In the genomic region with DNA sequence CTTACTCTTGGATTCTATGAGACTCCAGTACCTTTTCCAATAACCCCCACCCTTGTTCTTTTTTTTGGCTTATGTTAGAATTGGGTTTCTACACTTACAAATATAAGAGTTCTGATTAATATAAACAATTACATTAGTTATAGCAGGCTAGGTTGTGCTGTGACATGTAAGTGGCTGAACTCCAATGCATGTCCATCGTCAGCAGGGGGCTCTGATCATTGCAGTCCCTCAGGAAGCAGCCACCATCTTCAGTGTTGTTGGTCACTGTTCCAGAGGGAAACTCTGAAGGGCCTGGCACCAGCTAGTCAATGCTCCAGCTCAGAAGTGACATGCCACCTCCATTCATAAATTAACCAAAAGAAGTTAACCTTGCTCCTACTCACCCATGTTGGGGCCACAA, we compare ENCODE assay signal across 13 cellular contexts. TPM values are rescaled to one million over a fixed set of nuclear protein-coding genes. Genes with fewer than 3 reads are reported as not detected.
A peak's percentile ranks its signal among the peaks of the same experiment; 100 is the strongest.
DNase-seq lines count a peak whose midpoint lies in the region; ATAC-seq and TF ChIP-seq lines count a peak whose summit lies in the region.
"Had no signal": no experiment of that assay in that cellular context is flagged by ENCODE, and none has a peak within 500 bp of the region (broad histone marks: within the 10 kb centered on the region; RNA-seq: fewer than 3 reads in every experiment).

No MANE protein-coding gene starts in this region.

- H3K27me3 Mint-ChIP-seq in progenitor cell of endocrine pancreas, result no peaks in the 10 kb centered on the region

- H2BK120ac ChIP-seq in IMR-90 (ENCODE audit: low read depth, low read length), result no peak overlapping the region

- no peak overlapping the region for H3K4me3 ChIP-seq in IMR-90 (ENCODE audit: insufficient read depth, low read depth, low read length)
- H3K4me3 ChIP-seq: left lung, tibial nerve had no signal

- peaks cover 2% of the 10 kb centered on the region for H3K36me3 Mint-ChIP-seq in progenitor cell of endocrine pancreas (ENCODE audit: insufficient read depth)

- H3K23ac ChIP-seq in IMR-90 (ENCODE audit: low read depth, low read length), result no peak overlapping the region

- TF ChIP-seq CTCF in IMR-90 (conservative IDR thresholded peaks at IDR 0.05; ENCODE audit: low read depth, low read length) (0 out of 2 replicates have a peak, but pooled peaks have one; percentile 14), progenitor cell of endocrine pancreas (IDR thresholded peaks at IDR 0.05; ENCODE audit: unreplicated experiment) (peak; percentile 44)

- POLR2A ChIA-PET in IMR-90 (lab: Charles Lee; ENCODE audit: unreplicated experiment), result no interaction called here

- H4K5ac ChIP-seq in IMR-90 (ENCODE audit: low read depth, low read length), result no peak overlapping the region

- H3K9me3 ChIP-seq in IMR-90 (ENCODE audit: control insufficient read depth, insufficient read depth, low read length), result no peaks in the 10 kb centered on the region
- H3K9me3 ChIP-seq: left lung, tibial nerve had no signal

- CTCF ChIA-PET in IMR-90 (lab: Yijun Ruan, JAX), result interaction anchor here (0.5 kb wide), 1 partner anchor 34 kb away, joined by 3 read pairs; no protein-coding TSS in a partner anchor

- H2AK9ac ChIP-seq in IMR-90 (replicated peaks; ENCODE audit: low read depth, low read length, poor library complexity), result no peak overlapping the region

- no peak overlapping the region for H4K8ac ChIP-seq in IMR-90 (ENCODE audit: low read depth in 2 of 2, low read length in 2 of 2)

- H2BK15ac ChIP-seq in IMR-90 (ENCODE audit: low read depth, low read length), result no peak overlapping the region

- H3K27ac ChIP-seq in IMR-90 (ENCODE audit: insufficient read depth, low read length), result no peak overlapping the region
- H3K27ac ChIP-seq: epithelial cell of prostate, left lung, tibial nerve had no signal

- H2AFZ ChIP-seq in IMR-90 (replicated peaks; ENCODE audit: low read length, poor library complexity), result no peak overlapping the region

- no peak overlapping the region for H3K27ac Mint-ChIP-seq in progenitor cell of endocrine pancreas
- H3K27ac Mint-ChIP-seq: activated CD4-positive, alpha-beta memory T cell treated with anti-CD3 and anti-CD28 coated beads, Interleukin-2, amount 10 ng/mL, durations not matched to agents 7 days and 5 days had no signal

- H2BK20ac ChIP-seq in IMR-90 (ENCODE audit: low read depth, low read length), result no peak overlapping the region

- no peaks in the 10 kb centered on the region for H3K79me1 ChIP-seq in IMR-90 (ENCODE audit: low read depth in 1 of 2, low read length in 2 of 2)

- no peak for ATAC-seq in IMR-90 (ENCODE audit: low read depth)
- ATAC-seq: left lung had no signal

- H4K91ac ChIP-seq in IMR-90 (ENCODE audit: insufficient read depth, low read depth, low read length), result no peak overlapping the region

- H4K20me1 ChIP-seq in IMR-90 (ENCODE audit: insufficient read depth, low read length), result no peaks in the 10 kb centered on the region

- no peak overlapping the region for H2BK5ac ChIP-seq in IMR-90 (ENCODE audit: low read depth, low read length, poor library complexity, severe bottlenecking)

- H3K9me3 Mint-ChIP-seq in progenitor cell of endocrine pancreas (ENCODE audit: low read depth), result no peaks in the 10 kb centered on the region
- H3K9me3 Mint-ChIP-seq: activated CD4-positive, alpha-beta memory T cell treated with anti-CD3 and anti-CD28 coated beads, Interleukin-2, amount 10 ng/mL, durations not matched to agents 7 days and 5 days had no signal

- H3K27me3 ChIP-seq in IMR-90 (ENCODE audit: control insufficient read depth, insufficient read depth, low read length), result peaks cover 18% of the 10 kb centered on the region
- H3K27me3 ChIP-seq: left lung, tibial nerve had no signal

- H3K4me1 Mint-ChIP-seq in progenitor cell of endocrine pancreas (ENCODE audit: low read depth), result peaks cover 5% of the 10 kb centered on the region

- no peak overlapping the region for H3K4ac ChIP-seq in IMR-90 (ENCODE audit: low read depth, low read length)

- BruUV-seq in IMR-90 (replicated peaks; lab: Mats Ljungman, UMichigan), result no TSS peak

- in situ Hi-C loops in IMR-90 (cut with MboI; ENCODE audit: low sequenced_read_pairs), result no loop called here

- no peak for TF ChIP-seq RAD21 in IMR-90 (IDR thresholded peaks at IDR 0.05; ENCODE audit: low read length)

- no peak overlapping the region for H3K14ac ChIP-seq in IMR-90 (replicated peaks; ENCODE audit: low read depth, low read length)

- dilution Hi-C loops in IMR-90 (cut with HindIII; ENCODE audit: low sequenced_read_pairs, unreplicated experiment), result no loop called here

- no peak overlapping the region for H3K4me2 ChIP-seq in IMR-90 (ENCODE audit: low read depth, low read length)

- intact Hi-C loops in IMR-90 (cut with micrococcal nuclease), result no loop called here

- no peak overlapping the region for H3K18ac ChIP-seq in IMR-90 (ENCODE audit: low read depth, low read length)

- H3K9me1 ChIP-seq in IMR-90 (ENCODE audit: insufficient read depth, low read length), result 0 out of 2 replicates have a peak, but pooled peaks cover 4% of the 10 kb centered on the region

- WGBS in IMR-90 (ENCODE audit: extremely low coverage in 2 of 2, insufficient read length in 1 of 2), 2 experiments, result no CpG with 5 or more reads among the region's 1 CpG

- H3K4me3 Mint-ChIP-seq in progenitor cell of endocrine pancreas (ENCODE audit: low read depth), result no peak overlapping the region
- H3K4me3 Mint-ChIP-seq: activated CD4-positive, alpha-beta memory T cell treated with anti-CD3 and anti-CD28 coated beads, Interleukin-2, amount 10 ng/mL, durations not matched to agents 7 days and 5 days had no signal

- H3K56ac ChIP-seq in IMR-90 (ENCODE audit: extremely low read depth, insufficient read depth, low read length), result no peak overlapping the region

- no peak for TF ChIP-seq POLR2A in IMR-90 (IDR thresholded peaks at IDR 0.05; ENCODE audit: low read depth, low read length)

- DNase-seq in NCI-H82 (lab: John Stamatoyannopoulos, UW), result peak; percentile 32
- no peak for DNase-seq in NCI-H82 treated with DMSO at 0.1 percent for 48 hours (lab: John Stamatoyannopoulos, UW; ENCODE audit: unreplicated experiment)
- no peak for DNase-seq in IMR-90
- DNase-seq in cerebellar cortex (ENCODE audit: low spot score), result peak; percentile 12
- DNase-seq in progenitor cell of endocrine pancreas (ENCODE audit: low spot score, unreplicated experiment), result no peak
- DNase-seq in globus pallidus (ENCODE audit: low spot score), result no peak
- no peak for DNase-seq in GOT3 (lab: John Stamatoyannopoulos, UW)
- DNase-seq in activated CD4-positive, alpha-beta T cell treated with anti-CD3 and anti-CD28 coated beads for 4 hours, result no peak
- DNase-seq: activated CD4-positive, alpha-beta memory T cell treated with anti-CD3 and anti-CD28 coated beads, Interleukin-2, amount 10 ng/mL, durations not matched to agents 7 days and 5 days; left lung; posterior cingulate gyrus had no signal

- no peaks in the 10 kb centered on the region for H3K36me3 ChIP-seq in IMR-90 (ENCODE audit: control insufficient read depth, insufficient read depth, low read length)
- H3K36me3 ChIP-seq: left lung had no signal

- no peaks in the 10 kb centered on the region for H3K4me1 ChIP-seq in IMR-90 (ENCODE audit: control insufficient read depth, insufficient read depth, low read length)

- no peak overlapping the region for H3K9ac ChIP-seq in IMR-90 (ENCODE audit: low read depth, low read length)

- H2AK5ac ChIP-seq in IMR-90 (ENCODE audit: low read depth, low read length), result no peak overlapping the region

TF ChIP-seq in IMR-90, 13 proteins besides CTCF, POLR2A, EP300 and RAD21:
- no peak for TF ChIP-seq CHD1 (IDR thresholded peaks at IDR 0.05; ENCODE audit: low read depth, low read length)
- TF ChIP-seq SMC3 (IDR thresholded peaks at IDR 0.05; ENCODE audit: low read depth, low read length), result 0 out of 2 replicates have a peak, but pooled peaks have one; percentile 20
- TF ChIP-seq CEBPB (IDR thresholded peaks at IDR 0.05; ENCODE audit: low read depth, low read length), result no peak
- TF ChIP-seq, protein P1, sequence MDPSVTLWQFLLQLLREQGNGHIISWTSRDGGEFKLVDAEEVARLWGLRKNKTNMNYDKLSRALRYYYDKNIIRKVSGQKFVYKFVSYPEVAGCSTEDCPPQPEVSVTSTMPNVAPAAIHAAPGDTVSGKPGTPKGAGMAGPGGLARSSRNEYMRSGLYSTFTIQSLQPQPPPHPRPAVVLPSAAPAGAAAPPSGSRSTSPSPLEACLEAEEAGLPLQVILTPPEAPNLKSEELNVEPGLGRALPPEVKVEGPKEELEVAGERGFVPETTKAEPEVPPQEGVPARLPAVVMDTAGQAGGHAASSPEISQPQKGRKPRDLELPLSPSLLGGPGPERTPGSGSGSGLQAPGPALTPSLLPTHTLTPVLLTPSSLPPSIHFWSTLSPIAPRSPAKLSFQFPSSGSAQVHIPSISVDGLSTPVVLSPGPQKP (IDR thresholded peaks at IDR 0.05; ENCODE audit: borderline replicate concordance, low read depth, low read length), result no peak
- no peak for TF ChIP-seq RFX5 (IDR thresholded peaks at IDR 0.05; ENCODE audit: low read depth, low read length)

RNA-seq across cellular contexts. Expression of a gene that starts 5.6 kb away (rescaled TPM):
- total RNA-seq in IMR-90 (2012; rRNA removed) (2.2 and 2.9 TPM in 2 replicates), progenitor cell of endocrine pancreas (8.8 and 9.1 TPM in 2 replicates)
- 1.7 and 2.2 TPM in 2 replicates for polyA plus RNA-seq in IMR-90 (2012; rRNA removed)
- 1.9 and 2.7 TPM in 2 replicates for polyA plus RNA-seq in IMR-90 (2012; cell fraction: cytosol; rRNA removed)
- polyA plus RNA-seq in IMR-90 (2012; cell fraction: nucleus; rRNA removed; ENCODE audit: low replicate concordance), result 1.1 and 1.4 TPM in 2 replicates

RNA-seq across cellular contexts. Expression of a gene that starts 20.5 kb away (rescaled TPM):
- total RNA-seq in IMR-90 (2012; rRNA removed) (under 0.01 and 0.18 TPM in 2 replicates), progenitor cell of endocrine pancreas (1.0 and 1.9 TPM in 2 replicates)
- polyA plus RNA-seq in IMR-90 (2012; rRNA removed), result 0.05 and 0.16 TPM in 2 replicates
- 0.02 and 0.09 TPM in 2 replicates for polyA plus RNA-seq in IMR-90 (2012; cell fraction: cytosol; rRNA removed)
- 0.04 and 0.16 TPM in 2 replicates for polyA plus RNA-seq in IMR-90 (2012; cell fraction: nucleus; rRNA removed; ENCODE audit: low replicate concordance)
- total RNA-seq: activated CD4-positive, alpha-beta memory T cell treated with anti-CD3 and anti-CD28 coated beads, Interleukin-2, amount 10 ng/mL, durations not matched to agents 7 days and 5 days had no signal

Comparison
In these comparisons a context has a peak if more than half of its experiments do, and no peak if none do; other contexts are left out.
1. DNase-seq: peak in NCI-H82 (single experiment) and cerebellar cortex (single experiment); none in NCI-H82 treated with DMSO at 0.1 percent for 48 hours (single experiment), IMR-90 (single experiment), progenitor cell of endocrine pancreas (single experiment), globus pallidus (single experiment), GOT3 (single experiment) and activated CD4-positive, alpha-beta T cell treated with anti-CD3 and anti-CD28 coated beads for 4 hours (0 of 2).